Comparison of ENCODE assay signal across 3 cellular contexts in the genomic region with DNA sequence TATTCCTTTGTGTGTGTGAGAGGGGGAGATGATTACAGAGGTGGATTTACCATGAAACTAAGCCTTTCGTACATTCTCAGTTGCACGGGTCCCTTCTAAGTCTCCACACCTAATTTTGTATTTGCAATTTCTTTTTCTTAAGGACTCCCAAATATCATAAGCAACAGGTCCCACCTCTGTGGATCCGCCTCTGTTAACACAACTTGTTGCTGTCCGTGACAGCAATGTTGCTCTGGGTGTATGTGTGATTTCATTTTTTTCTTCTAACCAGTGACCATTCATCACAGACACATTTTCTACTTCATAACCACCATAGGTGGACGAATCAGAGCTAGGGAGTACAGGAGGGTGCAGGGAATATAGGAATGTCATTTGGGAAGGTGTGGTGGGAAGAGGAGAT.
"Had no signal": no experiment of that assay in that cellular context is flagged by ENCODE, and none has a peak within 500 bp of the region (broad histone marks: within the 10 kb centered on the region; RNA-seq: fewer than 3 reads in every experiment).

No MANE protein-coding gene starts in this region.

- DNase-seq: GDM1, GF-D8 had no signal

- H3K4me3 ChIP-seq: GM12878 had no signal

- ATAC-seq: GM12878 had no signal
